Comparison of ENCODE assay signal across 12 cellular contexts in the genomic region with DNA sequence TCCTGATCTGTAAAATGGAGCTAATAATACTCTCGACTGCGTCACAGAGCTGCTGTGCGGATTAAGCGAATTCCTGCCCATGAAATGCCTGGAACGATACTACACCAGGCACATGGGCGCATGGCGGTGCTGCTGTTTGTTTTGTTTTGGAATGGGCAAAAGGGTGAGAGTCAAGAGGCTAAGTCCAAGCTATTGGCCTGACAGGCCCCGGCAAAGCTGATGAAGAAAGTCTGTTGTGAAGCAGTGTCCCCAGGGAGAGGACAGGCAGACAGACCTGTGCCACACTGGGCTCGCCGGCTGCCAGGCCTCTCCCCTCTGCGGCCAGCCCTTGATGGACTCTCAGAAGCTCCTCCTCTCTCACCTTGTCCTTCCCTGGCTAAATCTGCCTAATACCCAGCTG.
"Had no signal": no experiment of that assay in that cellular context is flagged by ENCODE, and none has a peak within 500 bp of the region (broad histone marks: within the 10 kb centered on the region; RNA-seq: fewer than 3 reads in every experiment).

No MANE protein-coding gene starts in this region.

- H3K4me3 ChIP-seq: skin epidermis had no signal

- ATAC-seq: natural killer cell treated with Interleukin-12 subunit alpha and Interleukin-12 subunit beta and Interleukin-15 and Interleukin-18, amount 100 ng/mL, for 72 hours; stimulated activated naive CD8-positive, alpha-beta T cell treated with anti-CD3 and anti-CD28 coated beads, Interleukin-15, Interleukin-2, amounts not matched to agents 100 U/mL and 50 U/mL, for 24 hours; T-cell had no signal

- H3K4me1 Mint-ChIP-seq: T-cell had no signal

- H3K9me3 Mint-ChIP-seq: natural killer cell treated with Interleukin-12 subunit alpha and Interleukin-12 subunit beta and Interleukin-15 and Interleukin-18, amount 100 ng/mL, for 72 hours; T-cell had no signal

- H3K9me3 ChIP-seq: SK-N-SH had no signal

- H3K9ac ChIP-seq: SK-N-SH had no signal

- DNase-seq: activated CD4-positive, alpha-beta T cell treated with anti-CD3 and anti-CD28 coated beads, Interleukin-2, amount 50 U/mL, for 48 hours; activated naive CD4-positive, alpha-beta T cell treated with anti-CD3 and anti-CD28 coated beads, Interleukin-2, amount 50 U/mL, for 16 hours; activated T-cell treated with anti-CD3 and anti-CD28 coated beads, Interleukin-2, amount 50 U/mL, for 1 hour; dermis blood vessel endothelial cell; SK-N-SH; stimulated activated CD4-positive, alpha-beta T cell treated with anti-CD3 and anti-CD28 coated beads, Interleukin-15, amount 100 ng/mL, for 24 hours; stimulated activated CD4-positive, alpha-beta T cell treated with anti-CD3 and anti-CD28 coated beads, Interleukin-4, amount 100 ng/mL, for 1 hour; stimulated activated naive CD8-positive, alpha-beta T cell treated with anti-CD3 and anti-CD28 coated beads, Interleukin-15, Interleukin-2, amounts not matched to agents 100 U/mL and 50 U/mL, for 24 hours; T-cell had no signal

- H3K27me3 Mint-ChIP-seq: natural killer cell treated with Interleukin-12 subunit alpha and Interleukin-12 subunit beta and Interleukin-15 and Interleukin-18, amount 100 ng/mL, for 72 hours; T-cell had no signal

- H3K27ac Mint-ChIP-seq: natural killer cell treated with Interleukin-12 subunit alpha and Interleukin-12 subunit beta and Interleukin-15 and Interleukin-18, amount 100 ng/mL, for 72 hours; T-cell had no signal

- H3K36me3 Mint-ChIP-seq: natural killer cell treated with Interleukin-12 subunit alpha and Interleukin-12 subunit beta and Interleukin-15 and Interleukin-18, amount 100 ng/mL, for 72 hours; T-cell had no signal

- H3K4me2 ChIP-seq: SK-N-SH had no signal

- H3K4me3 Mint-ChIP-seq: natural killer cell treated with Interleukin-12 subunit alpha and Interleukin-12 subunit beta and Interleukin-15 and Interleukin-18, amount 100 ng/mL, for 72 hours; T-cell had no signal

- H3K27ac ChIP-seq: epithelial cell of prostate, skin epidermis had no signal
